In genomic region chr20:35788796-35789195, GRCh38 we compare ENCODE assay signal across 24 cellular contexts. TPM values are rescaled to one million over a fixed set of nuclear protein-coding genes. Genes with fewer than 3 reads are reported as not detected.
DNase-seq lines count a peak whose midpoint lies in the region; FAIRE-seq and TF ChIP-seq lines count a peak whose summit lies in the region.
"Had no signal": no experiment of that assay in that cellular context is flagged by ENCODE, and none has a peak within 500 bp of the region (broad histone marks: within the 10 kb centered on the region; RNA-seq: fewer than 3 reads in every experiment).

No MANE protein-coding gene starts in this region.

- H3K36me3 Mint-ChIP-seq in HFFc6 (ENCODE audit: low read depth), result no peaks in the 10 kb centered on the region

- TF ChIP-seq CTCF in HFFc6 (IDR thresholded peaks at IDR 0.05) (no peak), thyroid gland (IDR thresholded peaks at IDR 0.05) (no peak)

- no peaks in the 10 kb centered on the region for H3K27me3 ChIP-seq in thyroid gland
- H3K27me3 ChIP-seq: tibial nerve had no signal

- H3K4me1 ChIP-seq in thyroid gland, result peaks cover 0 to 5% of the 10 kb centered on the region in 2 donors

- no peak overlapping the region for H3K27ac ChIP-seq in thyroid gland
- H3K27ac ChIP-seq: epithelial cell of prostate, GM23248, tibial nerve had no signal

- intact Hi-C loops in thyroid gland (cut with DNase I), result no loop called here

- 96 to 100% methylated on average over 4 of the region's 4 CpGs for WGBS in thyroid gland, 2 donors

- TF ChIP-seq POLR2A in thyroid gland (IDR thresholded peaks at IDR 0.05), result no peak

- no peak overlapping the region for H3K4me3 Mint-ChIP-seq in HFFc6
- H3K4me3 Mint-ChIP-seq: activated naive CD4-positive, alpha-beta T cell treated with anti-CD3 and anti-CD28 coated beads for 36 hours; CD8-positive, alpha-beta memory T cell; stimulated activated naive CD8-positive, alpha-beta T cell treated with anti-CD3 and anti-CD28 coated beads, Interleukin-15, Interleukin-2, amounts not matched to agents 100 ng/mL and 50 ng/mL, for 24 hours had no signal

- H3K9me3 ChIP-seq in thyroid gland, result no peaks in the 10 kb centered on the region
- H3K9me3 ChIP-seq: tibial nerve had no signal

- H3K9me3 Mint-ChIP-seq in HFFc6, result no peaks in the 10 kb centered on the region
- H3K9me3 Mint-ChIP-seq: activated naive CD4-positive, alpha-beta T cell treated with anti-CD3 and anti-CD28 coated beads for 36 hours; CD8-positive, alpha-beta memory T cell; stimulated activated naive CD8-positive, alpha-beta T cell treated with anti-CD3 and anti-CD28 coated beads, Interleukin-15, Interleukin-2, amounts not matched to agents 100 ng/mL and 50 ng/mL, for 24 hours had no signal

- DNase-seq in DMS53 treated with DMSO at 0.1 percent for 48 hours (lab: John Stamatoyannopoulos, UW; ENCODE audit: unreplicated experiment) (peak; percentile 75), HFFc6 (no peak), NCI-H510A treated with DMSO at 0.1 percent for 48 hours (lab: John Stamatoyannopoulos, UW) (peak; percentile 81), islet precursor cell (peak; percentile 55), thyroid gland (no peak), frontal cortex (ENCODE audit: low spot score in 2 of 2) (no peak), 8988T (no peak), NCI-H526 (lab: John Stamatoyannopoulos, UW) (no peak)
- DNase-seq: activated CD4-positive, alpha-beta T cell treated with anti-CD3 and anti-CD28 coated beads for 1 hour; activated naive CD4-positive, alpha-beta T cell treated with anti-CD3 and anti-CD28 coated beads for 36 hours; activated T-cell treated with anti-CD3 and anti-CD28 coated beads, Interleukin-2, amount 50 U/mL, for 48 hours; AML-193; caudate nucleus; CD8-positive, alpha-beta memory T cell; foreskin fibroblast; GM23248; kidney; NCI-H1092 treated with DMSO at 0.1 percent for 48 hours; retina; stimulated activated CD4-positive, alpha-beta T cell treated with anti-CD3 and anti-CD28 coated beads, Interleukin-4, amount 100 ng/mL, for 24 hours had no signal

- H3K4me1 Mint-ChIP-seq in HFFc6 (ENCODE audit: low read depth), result peaks cover 17% of the 10 kb centered on the region

- no peaks in the 10 kb centered on the region for H3K27me3 Mint-ChIP-seq in HFFc6 (ENCODE audit: insufficient read depth)
- H3K27me3 Mint-ChIP-seq: CD8-positive, alpha-beta memory T cell; stimulated activated naive CD8-positive, alpha-beta T cell treated with anti-CD3 and anti-CD28 coated beads, Interleukin-15, Interleukin-2, amounts not matched to agents 100 ng/mL and 50 ng/mL, for 24 hours had no signal

- no peak overlapping the region for H3K4me3 ChIP-seq in thyroid gland (replicated peaks in 1 of 3)
- H3K4me3 ChIP-seq: GM23248, tibial nerve had no signal

- no peaks in the 10 kb centered on the region for H3K36me3 ChIP-seq in thyroid gland

- no peak for FAIRE-seq in frontal cortex (lab: Jason Lieb, UNC)
- FAIRE-seq: GM12892, kidney had no signal

- H3K27ac Mint-ChIP-seq in HFFc6, result 0 out of 2 replicates have a peak overlapping the region, but pooled peaks have one; percentile 12
- H3K27ac Mint-ChIP-seq: activated naive CD4-positive, alpha-beta T cell treated with anti-CD3 and anti-CD28 coated beads for 36 hours; stimulated activated naive CD8-positive, alpha-beta T cell treated with anti-CD3 and anti-CD28 coated beads, Interleukin-15, Interleukin-2, amounts not matched to agents 100 ng/mL and 50 ng/mL, for 24 hours had no signal

RNA-seq across cellular contexts. Expression of gene PHF20, which starts 17.0 kb away (rescaled TPM):
- 10 to 100 TPM; 31.5 to 40.9 (median 36.2) TPM for total RNA-seq in HFFc6 (2021; fragmentation: NEBNext Ultra II Directional; extraction: Animal tissue kit (Norgen Biotek cat#: 25700))
- total RNA-seq in thyroid gland, result 10 to 100 TPM; 28.0 to 51.7 (median 35.2) TPM
- 53.8 TPM for total RNA-seq in frontal cortex

RNA-seq across cellular contexts. Expression of gene RBM39, which starts 46.7 kb away (rescaled TPM):
- total RNA-seq in HFFc6 (2021; fragmentation: NEBNext Ultra II Directional; extraction: Animal tissue kit (Norgen Biotek cat#: 25700)), result 100 to 1,000 TPM; 162 to 198 (median 185) TPM
- total RNA-seq in thyroid gland, result 100 to 1,000 TPM; 315 to 475 (median 368) TPM
- total RNA-seq in frontal cortex, result 450 TPM

Comparison
In these comparisons a context has a peak if more than half of its experiments do, and no peak if none do; other contexts are left out.
1. DNase-seq: peak in DMS53 treated with DMSO at 0.1 percent for 48 hours (single experiment), NCI-H510A treated with DMSO at 0.1 percent for 48 hours (single experiment) and islet precursor cell (single experiment); none in HFFc6 (single experiment), thyroid gland (0 of 2), frontal cortex (0 of 2), 8988T (single experiment) and NCI-H526 (0 of 2).